ENCODE assay signal across 8 cellular contexts in genomic region chr10:7408494-7409044, GRCh38. TPM values are rescaled to one million over a fixed set of nuclear protein-coding genes. Genes with fewer than 3 reads are reported as not detected.
DNase-seq lines count a peak whose midpoint lies in the region; ATAC-seq, FAIRE-seq and TF ChIP-seq lines count a peak whose summit lies in the region.

No MANE protein-coding gene starts in this region.

- peaks cover 42% of the 10 kb centered on the region for H3K4me1 ChIP-seq in CD8-positive, alpha-beta memory T cell (ENCODE audit: insufficient read depth, low read length)
- H3K4me1 ChIP-seq in K562 (replicated peaks in 1 of 2; ENCODE audit: control insufficient read depth in 2 of 2, insufficient read depth in 2 of 2, low read length in 2 of 2) (peaks cover 24 to 34% of the 10 kb centered on the region in 2 experiments), skeletal muscle tissue (ENCODE audit: control insufficient read depth in 3 of 3, insufficient read depth in 3 of 3, low read length in 3 of 3) (peaks cover 23 to 43% (median 34%) of the 10 kb centered on the region in 3 donors)

- peak overlapping the region; percentile 96 for H3K4me3 ChIP-seq in CD8-positive, alpha-beta memory T cell (ENCODE audit: low read length)
- peak overlapping the region; percentile 77 for H3K4me3 ChIP-seq in SK-N-MC
- H3K4me3 ChIP-seq in K562 = peak overlapping the region; percentile 85
- peak overlapping the region; percentile 66 to 88 (median 87) for H3K4me3 ChIP-seq in skeletal muscle tissue (ENCODE audit: low read length in 3 of 3)

- no peak for TF ChIP-seq POLR2A in K562 (conservative IDR thresholded peaks at IDR 0.05)

- peaks cover 0 to 8% of the 10 kb centered on the region in 2 donors for H3K27me3 Mint-ChIP-seq in CD8-positive, alpha-beta memory T cell

- FAIRE-seq in K562 (lab: Jason Lieb, UNC) = no peak

- peaks cover 8% of the 10 kb centered on the region; the same call in 1 of the 2 replicates for H4K20me1 ChIP-seq in K562 (replicated peaks; ENCODE audit: control insufficient read depth, insufficient read depth, low read length)

- peak overlapping the region in 6 of 8 donors; percentile 85 to 97 (median 92) for H3K27ac Mint-ChIP-seq in CD8-positive, alpha-beta memory T cell

- H3K36me3 ChIP-seq in CD8-positive, alpha-beta memory T cell (ENCODE audit: insufficient read depth, low read length) = no peaks in the 10 kb centered on the region
- H3K36me3 ChIP-seq in SK-N-MC (ENCODE audit: insufficient read depth, low read length) = no peaks in the 10 kb centered on the region
- peaks cover 8% of the 10 kb centered on the region; the same call in 2 of the 3 replicates for H3K36me3 ChIP-seq in K562 (ENCODE audit: control insufficient read depth, insufficient read depth, low read length)
- no peaks in the 10 kb centered on the region for H3K36me3 ChIP-seq in skeletal muscle tissue (ENCODE audit: control insufficient read depth in 3 of 3, insufficient read depth in 3 of 3, low read length in 3 of 3)

- peak overlapping the region; percentile 85 for H3K4me2 ChIP-seq in K562 (ENCODE audit: insufficient read depth, low read length)

- intact Hi-C loops in K562 (cut with micrococcal nuclease) = loop anchor here (2.0 to 10.0 kb wide), 4 partner anchors 94 to 488 kb away; no protein-coding TSS in a partner anchor

- TF ChIP-seq EP300 in K562 (IDR thresholded peaks at IDR 0.05; ENCODE audit: low read length) = no peak

- H3K27me3 ChIP-seq in CD8-positive, alpha-beta memory T cell (ENCODE audit: insufficient read depth, low read length, poor library complexity, severe bottlenecking) = no peaks in the 10 kb centered on the region
- H3K27me3 ChIP-seq in K562 (ENCODE audit: control insufficient read depth in 2 of 2, insufficient read depth in 2 of 2, low read length in 2 of 2) (no peaks in the 10 kb centered on the region), skeletal muscle tissue (ENCODE audit: control insufficient read depth in 3 of 3, insufficient read depth in 3 of 3, low read length in 3 of 3) (peaks cover 0 to 10% (median 8%) of the 10 kb centered on the region in 3 donors)

- H3K4me1 Mint-ChIP-seq in CD8-positive, alpha-beta memory T cell = peaks cover 53 to 68% (median 57%) of the 10 kb centered on the region in 3 donors

- no peaks in the 10 kb centered on the region for H3K9me3 ChIP-seq in CD8-positive, alpha-beta memory T cell (ENCODE audit: low read length)
- H3K9me3 ChIP-seq in SK-N-MC (ENCODE audit: low read depth, low read length) (no peaks in the 10 kb centered on the region), K562 (replicated peaks; ENCODE audit: control insufficient read depth, insufficient read depth, low read depth, low read length) (no peaks in the 10 kb centered on the region), skeletal muscle tissue (ENCODE audit: control insufficient read depth in 3 of 3, low read length in 3 of 3) (no peaks in the 10 kb centered on the region)

- peak overlapping the region; percentile 81 for H2AFZ ChIP-seq in K562 (ENCODE audit: low read depth, low read length)

- WGBS in K562 (ENCODE audit: insufficient coverage, low coverage, missing lambda C conversion rate) = 1% methylated on average over 38 of the region's 52 CpGs

- ATAC-seq in K562 (peak; percentile 82), HG02973 (IDR thresholded peaks at IDR 0.05; ENCODE audit: unreplicated experiment) (no peak)

- TF ChIP-seq CTCF in K562 (IDR thresholded peaks at IDR 0.05 in 2 of 3, conservative IDR thresholded peaks at IDR 0.05 in 1 of 3; ENCODE audit: insufficient read depth in 2 of 3, low read depth in 1 of 3, low read length in 3 of 3) = peak; percentile 67 to 72 (median 70)

- H3K9ac ChIP-seq in SK-N-MC (ENCODE audit: insufficient read length) (no peak overlapping the region), K562 (ENCODE audit: insufficient read depth in 1 of 2, low read depth in 2 of 2, low read length in 2 of 2) (peak overlapping the region; percentile 81 to 98), skeletal muscle tissue (ENCODE audit: low read depth in 1 of 3, low read length in 3 of 3) (peak overlapping the region; percentile 59 to 86 (median 71))

- in situ Hi-C loops in K562 (cut with MboI) = loop anchor here (5.0 to 25.0 kb wide), 3 partner anchors 144 to 721 kb away; no protein-coding TSS in a partner anchor

- no peaks in the 10 kb centered on the region for H3K9me1 ChIP-seq in K562 (ENCODE audit: control insufficient read depth, insufficient read depth, low read length)

- peak overlapping the region; percentile 96 to 99 (median 98) for H3K4me3 Mint-ChIP-seq in CD8-positive, alpha-beta memory T cell

- peaks cover 0 to 28% (median 1%) of the 10 kb centered on the region in 3 donors for H3K36me3 Mint-ChIP-seq in CD8-positive, alpha-beta memory T cell

- POLR2A ChIA-PET in CD8-positive, alpha-beta memory T cell (lab: Charles Lee) = interaction anchor here (1.9 to 4.3 kb wide), 2 partner anchors 150 to 481 kb away, joined by 4 to 15 read pairs; no protein-coding TSS in a partner anchor
- POLR2A ChIA-PET in HEK293T (lab: Yijun Ruan, JAX) (interaction anchor here (0.7 to 1.1 kb wide), 6 partner anchors 15 to 111 kb away, joined by 3 read pairs; no protein-coding TSS in a partner anchor), K562 (lab: Yijun Ruan, JAX) (interaction anchor here (0.8 to 1.1 kb wide), 2 partner anchors 36 to 243 kb away, joined by 3 to 4 read pairs; no protein-coding TSS in a partner anchor)

- H3K79me2 ChIP-seq in K562 (ENCODE audit: control insufficient read depth, insufficient read depth, low read length) = peaks cover 72% of the 10 kb centered on the region

- no TSS peak for BruUV-seq in K562 (replicated peaks; lab: Mats Ljungman, UMichigan)

- peak; percentile 27 to 60 (median 30) for DNase-seq in CD8-positive, alpha-beta memory T cell
- DNase-seq in HEK293T (ENCODE audit: extremely low spot score) (peak; percentile 60), SK-N-MC (ENCODE audit: low read depth, low spot score) (no peak), K562 (ENCODE audit: extremely low read depth in 1 of 4, low spot score in 3 of 4) (peak; percentile 75 to 79 (median 78)), iPS-NIHi11 (ENCODE audit: low spot score) (peak; percentile 42), dedifferentiated amniotic fluid mesenchymal stem cell (ENCODE audit: extremely low spot score) (no peak)

- peaks cover 0 to 5% (median 0%) of the 10 kb centered on the region in 5 donors for H3K9me3 Mint-ChIP-seq in CD8-positive, alpha-beta memory T cell

- peak; percentile 79 to 83 for TF ChIP-seq RAD21 in K562 (CRISPR knock-in tag; conservative IDR thresholded peaks at IDR 0.05 in 1 of 2, IDR thresholded peaks at IDR 0.05 in 1 of 2)

- peak overlapping the region; percentile 84 for H3K27ac ChIP-seq in CD8-positive, alpha-beta memory T cell (ENCODE audit: low read depth, low read length)
- H3K27ac ChIP-seq in SK-N-MC (no peak overlapping the region), K562 (ENCODE audit: extremely low read depth, low read depth, low read length) (peak overlapping the region; percentile 83), skeletal muscle tissue (ENCODE audit: low read depth, low read length) (peak overlapping the region; percentile 74)

- CTCF ChIA-PET in CD8-positive, alpha-beta memory T cell (lab: Charles Lee) = interaction anchor here (0.7 to 3.1 kb wide), 12 partner anchors 9 to 490 kb away, joined by 3 to 14 read pairs (median 4); no protein-coding TSS in a partner anchor
- CTCF ChIA-PET in HEK293T (lab: Yijun Ruan, JAX) (interaction anchor here (0.7 to 1.7 kb wide), 3 partner anchors 50 to 139 kb away, joined by 3 to 7 read pairs (median 4); no protein-coding TSS in a partner anchor), K562 (lab: Yijun Ruan, JAX; ENCODE audit: low intra/inter-chr PET ratio) (interaction anchor here (0.5 to 1.4 kb wide), 5 partner anchors 148 to 571 kb away, joined by 3 to 11 read pairs (median 3); no protein-coding TSS in a partner anchor)

TF ChIP-seq in HEK293T, 16 proteins besides CTCF, POLR2A, EP300 and RAD21:
- TF ChIP-seq L3MBTL2 (conservative IDR thresholded peaks at IDR 0.05) = 0 out of 2 replicates have a peak, but pooled peaks have one; percentile 9
- no peak for TF ChIP-seq BHLHE40 (IDR thresholded peaks at IDR 0.05; ENCODE audit: borderline replicate concordance)
TF ChIP-seq in HEK293T: peak in this region for 1.

TF ChIP-seq in K562, 482 proteins besides CTCF, POLR2A, EP300 and RAD21 (continues in another document):
- peak; percentile 68 for TF ChIP-seq FIP1L1 (IDR thresholded peaks at IDR 0.05; ENCODE audit: low read depth, low read length, poor library complexity, severe bottlenecking)
- peak; percentile 59 to 86 for TF ChIP-seq E2F6 (IDR thresholded peaks at IDR 0.05; ENCODE audit: borderline replicate concordance in 1 of 2, extremely low read depth in 1 of 2, insufficient read depth in 1 of 2, insufficient read length in 1 of 2, low read depth in 1 of 2, low read length in 1 of 2, poor library complexity in 1 of 2, severe bottlenecking in 1 of 2)
- peak; percentile 17 for TF ChIP-seq CHD1 (IDR thresholded peaks at IDR 0.05; ENCODE audit: low read length)
- TF ChIP-seq NFIC (IDR thresholded peaks at IDR 0.05) = no peak
- no peak for TF ChIP-seq WHSC1 (IDR thresholded peaks at IDR 0.05; ENCODE audit: low read length)

RNA-seq across cellular contexts. Expression of gene SFMBT2, which starts 2.3 kb away (rescaled TPM):
- total RNA-seq in CD8-positive, alpha-beta memory T cell = 10 to 100 TPM; 17.4 to 18.3 TPM
- 4.9 TPM for polyA plus RNA-seq in CD8-positive, alpha-beta memory T cell
- total RNA-seq in K562 (2011; cell fraction: chromatin; rRNA removed; ENCODE audit: low replicate concordance) = 51.8 and 114 TPM in 2 replicates
- 23.8 and 29.5 TPM in 2 replicates for total RNA-seq in K562 (2011; cell fraction: nucleolus; rRNA removed)
- 50.7 and 67.7 TPM in 2 replicates for total RNA-seq in K562 (2011; cell fraction: nucleoplasm; rRNA removed)
- 5.2 and 6.4 TPM in 2 replicates for total RNA-seq in K562 (2014; rRNA removed)
- total RNA-seq in K562 (2014; rRNA removed; fragmentation: Illumina TruSeq; extraction: Trizol) = 9.6 and 9.9 TPM in 2 replicates
- total RNA-seq in K562 (2015; rRNA removed; fragmentation: Illumina TruSeq; extraction: Trizol) = 7.3 and 7.6 TPM in 2 replicates
- total RNA-seq in K562 (2021) = 12.1 and 13.6 TPM in 2 replicates
- polyA plus RNA-seq in K562 (2011; rRNA removed) = 8.4 and 10.0 TPM in 2 replicates
- polyA plus RNA-seq in K562 (2011; cell fraction: cytosol; rRNA removed) = 4.1 and 7.4 TPM in 2 replicates
- 23.9 and 27.9 TPM in 2 replicates for polyA plus RNA-seq in K562 (2011; cell fraction: nucleus; rRNA removed)
- 5.0 and 6.9 TPM in 2 replicates for polyA plus RNA-seq in K562 (2012)
- polyA plus RNA-seq in K562 (2014; fragmentation: Illumina TruSeq; extraction: Trizol) = 7.8 and 9.2 TPM in 2 replicates
- 1 to 10 TPM; 1.2 TPM for polyA plus RNA-seq in K562 (2014; fragmentation: Nextera tagmentation; extraction: Ambion mirVana)
- 6.2 and 6.5 TPM in 2 replicates for polyA plus RNA-seq in K562 (2014; rRNA removed)
- polyA minus RNA-seq in K562 (2011; rRNA and poly(A)+ RNA removed) = 17.7 and 30.0 TPM in 2 replicates
- polyA minus RNA-seq in K562 (2011; cell fraction: cytosol; rRNA and poly(A)+ RNA removed) = 8.5 and 9.5 TPM in 2 replicates
- polyA minus RNA-seq in K562 (2011; cell fraction: nucleus; rRNA and poly(A)+ RNA removed) = 18.8 and 35.8 TPM in 2 replicates
- total RNA-seq in skeletal muscle tissue = 12.5 TPM

Comparison
In these comparisons a context has a peak if more than half of its experiments do, and no peak if none do; other contexts are left out.
1. DNase-seq: peak in CD8-positive, alpha-beta memory T cell (5 of 5), HEK293T (single experiment), K562 (4 of 4) and iPS-NIHi11 (single experiment); none in SK-N-MC (single experiment) and dedifferentiated amniotic fluid mesenchymal stem cell (single experiment).
2. Peak in every context shown above with its lines, with median percentiles within 50 percentile points of each other: H3K4me3 ChIP-seq.